Comparison of ENCODE assay signal across 1 cellular context in the genomic region with DNA sequence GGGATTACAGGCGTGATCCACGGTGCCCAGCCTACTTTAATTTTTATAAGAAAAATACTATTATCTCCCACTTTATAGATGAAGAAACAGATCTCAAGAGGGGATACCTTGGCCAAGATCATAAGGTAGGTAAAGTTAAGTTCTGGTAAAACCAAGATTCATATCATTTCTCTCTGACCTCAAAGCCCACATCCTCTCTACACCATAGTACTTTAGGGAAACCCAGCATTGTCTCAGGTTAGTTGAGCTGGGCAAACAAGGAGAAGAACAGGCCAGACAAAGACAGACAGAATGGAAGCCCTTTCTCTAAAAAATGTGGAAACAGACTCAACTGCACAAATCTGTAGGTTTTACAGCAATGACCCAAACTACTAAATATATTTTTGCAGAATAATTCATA.
TF ChIP-seq lines count a peak whose summit lies in the region.

No MANE protein-coding gene starts in this region.

TF ChIP-seq in IMR-90, 13 proteins besides CTCF, POLR2A, EP300 and RAD21:
- TF ChIP-seq, protein P1, sequence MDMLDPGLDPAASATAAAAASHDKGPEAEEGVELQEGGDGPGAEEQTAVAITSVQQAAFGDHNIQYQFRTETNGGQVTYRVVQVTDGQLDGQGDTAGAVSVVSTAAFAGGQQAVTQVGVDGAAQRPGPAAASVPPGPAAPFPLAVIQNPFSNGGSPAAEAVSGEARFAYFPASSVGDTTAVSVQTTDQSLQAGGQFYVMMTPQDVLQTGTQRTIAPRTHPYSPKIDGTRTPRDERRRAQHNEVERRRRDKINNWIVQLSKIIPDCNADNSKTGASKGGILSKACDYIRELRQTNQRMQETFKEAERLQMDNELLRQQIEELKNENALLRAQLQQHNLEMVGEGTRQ (IDR thresholded peaks at IDR 0.05; ENCODE audit: low read depth, low read length): no peak
- no peak for TF ChIP-seq RFX5 (IDR thresholded peaks at IDR 0.05; ENCODE audit: low read depth, low read length)
- no peak for TF ChIP-seq SMC3 (IDR thresholded peaks at IDR 0.05; ENCODE audit: low read depth, low read length)
- no peak for TF ChIP-seq MAFK (IDR thresholded peaks at IDR 0.05; ENCODE audit: low read depth, low read length)
- no peak for TF ChIP-seq MAZ (IDR thresholded peaks at IDR 0.05; ENCODE audit: borderline replicate concordance, low read depth, low read length)
- TF ChIP-seq, protein P2, sequence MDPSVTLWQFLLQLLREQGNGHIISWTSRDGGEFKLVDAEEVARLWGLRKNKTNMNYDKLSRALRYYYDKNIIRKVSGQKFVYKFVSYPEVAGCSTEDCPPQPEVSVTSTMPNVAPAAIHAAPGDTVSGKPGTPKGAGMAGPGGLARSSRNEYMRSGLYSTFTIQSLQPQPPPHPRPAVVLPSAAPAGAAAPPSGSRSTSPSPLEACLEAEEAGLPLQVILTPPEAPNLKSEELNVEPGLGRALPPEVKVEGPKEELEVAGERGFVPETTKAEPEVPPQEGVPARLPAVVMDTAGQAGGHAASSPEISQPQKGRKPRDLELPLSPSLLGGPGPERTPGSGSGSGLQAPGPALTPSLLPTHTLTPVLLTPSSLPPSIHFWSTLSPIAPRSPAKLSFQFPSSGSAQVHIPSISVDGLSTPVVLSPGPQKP (IDR thresholded peaks at IDR 0.05; ENCODE audit: borderline replicate concordance, low read depth, low read length): no peak
- no peak for TF ChIP-seq BHLHE40 (IDR thresholded peaks at IDR 0.05; ENCODE audit: low read depth, low read length)
